In the genomic region with DNA sequence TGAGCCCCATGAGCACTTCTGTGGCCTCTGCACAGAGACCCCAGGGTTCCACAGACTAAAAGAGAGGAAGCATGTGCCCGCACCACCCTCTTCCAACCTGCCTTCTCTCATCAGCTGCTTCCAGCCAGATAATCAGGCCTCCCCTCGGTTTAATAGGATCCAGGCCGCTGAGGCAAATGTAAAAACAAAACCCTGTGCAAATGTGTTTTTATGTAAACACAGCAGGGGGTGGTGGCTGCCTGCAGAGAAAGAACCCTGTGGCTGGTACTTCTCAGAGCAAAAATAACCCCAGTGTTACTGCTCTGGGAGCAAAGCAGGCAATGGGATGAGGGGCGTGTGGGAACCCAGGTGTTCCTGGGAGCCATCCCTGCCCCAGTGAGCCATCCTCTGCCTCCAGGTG, we compare ENCODE assay signal across 1 cellular context.
TF ChIP-seq lines count a peak whose summit lies in the region.

No MANE protein-coding gene starts in this region.

TF ChIP-seq in neural cell, 6 proteins besides CTCF, POLR2A, EP300 and RAD21:
- TF ChIP-seq, protein P1, sequence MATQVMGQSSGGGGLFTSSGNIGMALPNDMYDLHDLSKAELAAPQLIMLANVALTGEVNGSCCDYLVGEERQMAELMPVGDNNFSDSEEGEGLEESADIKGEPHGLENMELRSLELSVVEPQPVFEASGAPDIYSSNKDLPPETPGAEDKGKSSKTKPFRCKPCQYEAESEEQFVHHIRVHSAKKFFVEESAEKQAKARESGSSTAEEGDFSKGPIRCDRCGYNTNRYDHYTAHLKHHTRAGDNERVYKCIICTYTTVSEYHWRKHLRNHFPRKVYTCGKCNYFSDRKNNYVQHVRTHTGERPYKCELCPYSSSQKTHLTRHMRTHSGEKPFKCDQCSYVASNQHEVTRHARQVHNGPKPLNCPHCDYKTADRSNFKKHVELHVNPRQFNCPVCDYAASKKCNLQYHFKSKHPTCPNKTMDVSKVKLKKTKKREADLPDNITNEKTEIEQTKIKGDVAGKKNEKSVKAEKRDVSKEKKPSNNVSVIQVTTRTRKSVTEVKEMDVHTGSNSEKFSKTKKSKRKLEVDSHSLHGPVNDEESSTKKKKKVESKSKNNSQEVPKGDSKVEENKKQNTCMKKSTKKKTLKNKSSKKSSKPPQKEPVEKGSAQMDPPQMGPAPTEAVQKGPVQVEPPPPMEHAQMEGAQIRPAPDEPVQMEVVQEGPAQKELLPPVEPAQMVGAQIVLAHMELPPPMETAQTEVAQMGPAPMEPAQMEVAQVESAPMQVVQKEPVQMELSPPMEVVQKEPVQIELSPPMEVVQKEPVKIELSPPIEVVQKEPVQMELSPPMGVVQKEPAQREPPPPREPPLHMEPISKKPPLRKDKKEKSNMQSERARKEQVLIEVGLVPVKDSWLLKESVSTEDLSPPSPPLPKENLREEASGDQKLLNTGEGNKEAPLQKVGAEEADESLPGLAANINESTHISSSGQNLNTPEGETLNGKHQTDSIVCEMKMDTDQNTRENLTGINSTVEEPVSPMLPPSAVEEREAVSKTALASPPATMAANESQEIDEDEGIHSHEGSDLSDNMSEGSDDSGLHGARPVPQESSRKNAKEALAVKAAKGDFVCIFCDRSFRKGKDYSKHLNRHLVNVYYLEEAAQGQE (IDR thresholded peaks at IDR 0.05; ENCODE audit: borderline replicate concordance): no peak
- TF ChIP-seq MXI1 (conservative IDR thresholded peaks at IDR 0.05; ENCODE audit: poor library complexity, severe bottlenecking) (no peak), SMC3 (conservative IDR thresholded peaks at IDR 0.05; ENCODE audit: poor library complexity) (peak; percentile 77), POLR2AphosphoS5 (IDR thresholded peaks at IDR 0.05) (no peak)
TF ChIP-seq in neural cell: peak in this region for 1.
